25 cellular contexts compared by ENCODE assay signal in genomic region chr16:58137581-58137980, GRCh38.
"Had no signal": no experiment of that assay in that cellular context is flagged by ENCODE, and none has a peak within 500 bp of the region (broad histone marks: within the 10 kb centered on the region; RNA-seq: fewer than 3 reads in every experiment).

No MANE protein-coding gene starts in this region.

- ATAC-seq: foreskin keratinocyte; gastroesophageal sphincter; heart right ventricle; left cardiac atrium; left lung; left ventricle myocardium superior; lower lobe of right lung; mucosa of descending colon; naive thymus-derived CD8-positive, alpha-beta T cell had no signal

- H3K27ac Mint-ChIP-seq: mesothelial cell of epicardium; naive B cell; naive thymus-derived CD8-positive, alpha-beta T cell had no signal

- H3K4me1 ChIP-seq: esophagus muscularis mucosa, foreskin keratinocyte, gastroesophageal sphincter, heart right ventricle, left lung, lower lobe of right lung had no signal

- DNase-seq: dermis blood vessel endothelial cell; dorsolateral prefrontal cortex; effector CD4-positive, alpha-beta T cell; effector memory CD4-positive, alpha-beta T cell; foreskin keratinocyte; glutamatergic neuron; head of caudate nucleus; heart right ventricle; hippocampal formation; left cardiac atrium; left lung; left ventricle myocardium superior; lower lobe of right lung; mesenchymal stem cell; mucosa of descending colon; naive B cell; naive thymus-derived CD8-positive, alpha-beta T cell had no signal

- H3K36me3 Mint-ChIP-seq: mesothelial cell of epicardium had no signal

- H3K4me1 Mint-ChIP-seq: mesothelial cell of epicardium; naive B cell; naive thymus-derived CD8-positive, alpha-beta T cell had no signal

- H3K9me3 ChIP-seq: lower lobe of right lung had no signal

- H3K4me3 Mint-ChIP-seq: mesothelial cell of epicardium; naive B cell; naive thymus-derived CD8-positive, alpha-beta T cell had no signal

- H3K27me3 Mint-ChIP-seq: naive B cell; naive thymus-derived CD8-positive, alpha-beta T cell had no signal

- FAIRE-seq: endothelial cell of umbilical vein, frontal cortex, islet of Langerhans, keratinocyte had no signal

- H3K27me3 ChIP-seq: dorsolateral prefrontal cortex, esophagus muscularis mucosa, foreskin keratinocyte, gastroesophageal sphincter, heart right ventricle, left lung had no signal

- H3K27ac ChIP-seq: coronary artery, dorsolateral prefrontal cortex, esophagus muscularis mucosa, foreskin keratinocyte, gastroesophageal sphincter, heart right ventricle, left lung, lower lobe of right lung had no signal

- H3K36me3 ChIP-seq: gastroesophageal sphincter, left lung, lower lobe of right lung had no signal

- H3K4me3 ChIP-seq: coronary artery, dorsolateral prefrontal cortex, esophagus muscularis mucosa, gastroesophageal sphincter, heart right ventricle, left lung, lower lobe of right lung, mucosa of descending colon had no signal
